ENCODE assay signal across 9 cellular contexts in the genomic region with DNA sequence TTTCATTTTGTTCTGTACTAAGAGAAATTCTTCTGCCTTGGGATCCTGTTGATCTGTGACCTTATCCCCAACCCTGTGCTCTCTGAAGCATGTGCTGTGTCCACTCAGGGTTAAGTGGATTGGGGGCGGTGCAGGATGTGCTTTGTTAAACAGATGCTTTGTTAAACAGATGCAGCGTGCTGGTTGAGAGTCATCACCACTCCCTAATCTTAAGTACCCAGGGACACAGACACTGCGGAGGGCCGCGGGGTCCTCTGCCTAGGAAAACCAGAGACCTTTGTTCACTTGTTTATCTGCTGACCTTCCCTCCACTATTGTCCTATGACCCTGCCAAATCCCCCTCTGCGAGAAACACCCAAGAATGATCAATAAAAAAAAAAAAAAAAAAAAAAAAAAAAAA. TPM values are rescaled to one million over a fixed set of nuclear protein-coding genes. Genes with fewer than 3 reads are reported as not detected.
"Had no signal": no experiment of that assay in that cellular context is flagged by ENCODE, and none has a peak within 500 bp of the region (broad histone marks: within the 10 kb centered on the region; RNA-seq: fewer than 3 reads in every experiment).

No MANE protein-coding gene starts in this region.

RNA-seq across cellular contexts. Expression of a gene that starts 22.7 kb away (rescaled TPM):
- total RNA-seq: OCI-LY7, PC-3, PC-9, RPMI7951, SJCRH30, SJSA1, SK-MEL-5, T-cell had no signal
- polyA plus RNA-seq: SK-N-SH had no signal
